8 cellular contexts compared by ENCODE assay signal in the genomic region with DNA sequence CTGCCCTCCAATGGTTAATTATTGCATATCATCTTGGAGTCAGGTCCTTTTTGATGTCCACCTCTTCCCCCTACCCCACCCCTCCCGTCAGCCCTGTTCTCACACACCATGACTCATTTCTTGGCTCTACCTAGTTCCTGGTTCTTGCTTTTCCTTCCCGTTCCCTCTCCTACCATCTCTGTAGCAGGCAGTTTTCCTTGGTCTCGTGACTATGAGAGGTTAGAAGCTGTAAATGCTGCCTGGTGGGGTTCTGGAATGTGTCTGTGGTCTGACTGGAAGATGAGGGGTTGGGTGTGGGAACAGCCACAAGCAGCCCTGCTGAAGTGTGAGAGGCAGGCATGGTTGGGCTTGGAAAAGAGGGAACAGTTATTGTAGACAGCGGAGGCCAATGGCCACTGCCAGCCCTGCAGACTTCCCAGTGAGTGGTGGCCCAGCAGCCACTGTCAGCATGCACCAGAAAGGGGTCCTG. TPM values are rescaled to one million over a fixed set of nuclear protein-coding genes. Genes with fewer than 3 reads are reported as not detected.
DNase-seq lines count a peak whose midpoint lies in the region; ATAC-seq and TF ChIP-seq lines count a peak whose summit lies in the region.

No MANE protein-coding gene starts in this region.

- intact Hi-C loops in Right ventricle myocardium inferior (cut with DNase I) (loop anchor here (2.0 kb wide), 2 partner anchors 23 to 433 kb away; no protein-coding TSS in a partner anchor), cardiac septum (cut with DNase I) (loop anchor here (2.0 to 10.0 kb wide), 4 partner anchors 23 to 435 kb away; no protein-coding TSS in a partner anchor), ascending aorta (cut with DNase I) (loop anchor here (1.0 to 5.0 kb wide), 5 partner anchors 23 to 290 kb away; partner anchors contain the start of gene IRF1), posterior cingulate gyrus (cut with DNase I) (loop anchor here (5.0 kb wide), 1 partner anchor 495 kb away; no protein-coding TSS in a partner anchor)

- DNase-seq in Right ventricle myocardium inferior (ENCODE audit: missing footprints) (peak; percentile 66), cardiac septum (ENCODE audit: low spot score) (no peak), ascending aorta (ENCODE audit: low spot score in 2 of 2) (peak in 1 of 2 donors; percentile 86), iris pigment epithelial cell (ENCODE audit: low read depth) (peak; percentile 96), GM19238 (ENCODE audit: insufficient read length, low spot score) (no peak), activated gamma-delta T cell treated with Interleukin-2 at 50 U/mL for 16 hours (no peak), posterior cingulate gyrus (no peak)

- peaks cover 31 to 48% of the 10 kb centered on the region in 2 donors for H3K4me1 ChIP-seq in ascending aorta
- peaks cover 52% of the 10 kb centered on the region for H3K4me1 ChIP-seq in stomach smooth muscle (ENCODE audit: control insufficient read depth, insufficient read depth, low read length)

- ATAC-seq in Right ventricle myocardium inferior: peak; percentile 79

- no peak for TF ChIP-seq CTCF in ascending aorta (IDR thresholded peaks at IDR 0.05)

- H3K9ac ChIP-seq in stomach smooth muscle (ENCODE audit: low read length in 2 of 2): peak overlapping the region; percentile 21 to 69

- H3K27ac ChIP-seq in ascending aorta (peak overlapping the region; percentile 84 to 95), stomach smooth muscle (ENCODE audit: low read length) (peak overlapping the region; percentile 96)

- H3K27me3 ChIP-seq in ascending aorta (no peaks in the 10 kb centered on the region), stomach smooth muscle (ENCODE audit: control insufficient read depth in 1 of 2, insufficient read depth in 2 of 2, low read length in 2 of 2) (no peaks in the 10 kb centered on the region)

- H3K4me3 ChIP-seq in ascending aorta (peak overlapping the region; percentile 16 to 37), stomach smooth muscle (ENCODE audit: low read length in 2 of 2) (peak overlapping the region; percentile 55 to 59)

- H3K9me3 ChIP-seq in ascending aorta: no peaks in the 10 kb centered on the region
- no peaks in the 10 kb centered on the region for H3K9me3 ChIP-seq in stomach smooth muscle (ENCODE audit: control insufficient read depth in 2 of 2, low read length in 2 of 2)

- H3K36me3 ChIP-seq in ascending aorta (peaks cover 9 to 16% of the 10 kb centered on the region in 2 donors), stomach smooth muscle (ENCODE audit: control insufficient read depth in 2 of 2, insufficient read depth in 2 of 2, low read length in 2 of 2) (peaks cover 7 to 9% of the 10 kb centered on the region in 2 donors)

RNA-seq across cellular contexts. Expression of gene SLC22A5, which starts 18.2 kb away (rescaled TPM):
- total RNA-seq in Right ventricle myocardium inferior (22.3 TPM), cardiac septum (9.2 TPM), ascending aorta (11.9 TPM)

Comparison
In these comparisons a context has a peak if more than half of its experiments do, and no peak if none do; other contexts are left out.
1. DNase-seq: peak in Right ventricle myocardium inferior (single experiment) and iris pigment epithelial cell (single experiment); none in cardiac septum (single experiment), GM19238 (single experiment), activated gamma-delta T cell treated with Interleukin-2 at 50 U/mL for 16 hours (single experiment) and posterior cingulate gyrus (0 of 10).